8 cellular contexts compared by ENCODE assay signal in genomic region chr6:6007311-6008113, GRCh38. TPM values are rescaled to one million over a fixed set of nuclear protein-coding genes. Genes with fewer than 3 reads are reported as not detected.
DNase-seq lines count a peak whose midpoint lies in the region; ATAC-seq and TF ChIP-seq lines count a peak whose summit lies in the region.

No MANE protein-coding gene starts in this region.

- POLR2A ChIA-PET in activated CD4-positive, alpha-beta T cell treated with anti-CD3 and anti-CD28 coated beads for 36 hours (lab: Charles Lee): interaction anchor here (0.6 kb wide), 2 partner anchors 301 to 1250 kb away, joined by 4 to 5 read pairs; no protein-coding TSS in a partner anchor
- POLR2A ChIA-PET in T-cell (lab: Charles Lee): interaction anchor here in 1 of 2 donors (0.7 kb wide), 1 partner anchor 1189 kb away, joined by 4 read pairs; no protein-coding TSS in a partner anchor

- peak overlapping the region; percentile 73 for H3K4me3 Mint-ChIP-seq in activated CD4-positive, alpha-beta T cell treated with anti-CD3 and anti-CD28 coated beads for 36 hours
- peak overlapping the region; percentile 65 to 86 (median 71) for H3K4me3 Mint-ChIP-seq in T-cell

- peaks cover 63% of the 10 kb centered on the region for H3K27me3 Mint-ChIP-seq in activated CD4-positive, alpha-beta T cell treated with anti-CD3 and anti-CD28 coated beads for 36 hours
- peaks cover 58 to 74% of the 10 kb centered on the region in 2 donors for H3K27me3 Mint-ChIP-seq in T-cell

- peaks cover 20% of the 10 kb centered on the region for H3K4me1 ChIP-seq in Karpas-422 (ENCODE audit: low read length)
- peaks cover 6% of the 10 kb centered on the region for H3K4me1 ChIP-seq in ovary (ENCODE audit: insufficient read depth)

- H3K9me3 ChIP-seq in Karpas-422 (ENCODE audit: low read length) (no peaks in the 10 kb centered on the region), ovary (peaks cover 0 to 3% of the 10 kb centered on the region in 2 donors)

- peak; percentile 54 for ATAC-seq in activated CD4-positive, alpha-beta T cell treated with anti-CD3 and anti-CD28 coated beads for 36 hours
- ATAC-seq in T-cell (replicated peaks in 1 of 4): peak; percentile 25 to 58 (median 33)

- no peak for TF ChIP-seq POLR2A in ovary (IDR thresholded peaks at IDR 0.05)

- peaks cover 48% of the 10 kb centered on the region for H3K4me1 Mint-ChIP-seq in activated CD4-positive, alpha-beta T cell treated with anti-CD3 and anti-CD28 coated beads for 36 hours
- peaks cover 44 to 59% (median 54%) of the 10 kb centered on the region in 3 donors for H3K4me1 Mint-ChIP-seq in T-cell

- peak overlapping the region; percentile 46; the same call in 1 of the 2 replicates for H2AFZ ChIP-seq in Karpas-422 (ENCODE audit: low read length)

- H3K9ac ChIP-seq in Karpas-422 (ENCODE audit: low read length): peak overlapping the region; percentile 62

- H3K27ac ChIP-seq in Karpas-422 (ENCODE audit: low read length) (peak overlapping the region; percentile 64), ovary (no peak overlapping the region)

- TF ChIP-seq EP300 in ovary (IDR thresholded peaks at IDR 0.05): no peak

- H3K4me2 ChIP-seq in Karpas-422 (ENCODE audit: low read depth, low read length, poor library complexity, severe bottlenecking): peak overlapping the region; percentile 76

- WGBS in ovary, 3 donors: 2 to 3% (median 3%) methylated on average over 51 to 60 of the region's 60 CpGs

- no peaks in the 10 kb centered on the region for H4K20me1 ChIP-seq in Karpas-422 (ENCODE audit: insufficient read depth, low read depth, low read length)

- peak overlapping the region; percentile 86 for H3K27ac Mint-ChIP-seq in activated CD4-positive, alpha-beta T cell treated with anti-CD3 and anti-CD28 coated beads for 36 hours
- H3K27ac Mint-ChIP-seq in T-cell: no peak overlapping the region

- TF ChIP-seq CTCF in fibroblast of the aortic adventitia (IDR thresholded peaks at IDR 0.05; ENCODE audit: insufficient read depth, low read length) (no peak), ovary (IDR thresholded peaks at IDR 0.05) (no peak)

- no peaks in the 10 kb centered on the region for H3K27me3 ChIP-seq in Karpas-422 (ENCODE audit: low read length)
- H3K27me3 ChIP-seq in ovary: no peaks in the 10 kb centered on the region

- no peaks in the 10 kb centered on the region for H3K79me2 ChIP-seq in Karpas-422 (ENCODE audit: low read length)

- H3K9me3 Mint-ChIP-seq in activated CD4-positive, alpha-beta T cell treated with anti-CD3 and anti-CD28 coated beads for 36 hours (ENCODE audit: low read depth): peaks cover 1% of the 10 kb centered on the region
- H3K9me3 Mint-ChIP-seq in T-cell: peaks cover 0 to 13% (median 2%) of the 10 kb centered on the region in 3 donors

- no peaks in the 10 kb centered on the region for H3K9me2 ChIP-seq in Karpas-422 (replicated peaks; ENCODE audit: insufficient read depth, low read length)

- CTCF ChIA-PET in activated CD4-positive, alpha-beta T cell treated with anti-CD3 and anti-CD28 coated beads for 36 hours (lab: Charles Lee): interaction anchor here (0.9 to 2.0 kb wide), 3 partner anchors 10 to 13 kb away, joined by 3 to 10 read pairs (median 8); no protein-coding TSS in a partner anchor
- CTCF ChIA-PET in T-cell (lab: Charles Lee): interaction anchor here (0.7 to 1.7 kb wide), 3 partner anchors 38 to 536 kb away, joined by 3 to 12 read pairs (median 3); no protein-coding TSS in a partner anchor

- peak; percentile 79 for DNase-seq in activated CD4-positive, alpha-beta T cell treated with anti-CD3 and anti-CD28 coated beads for 36 hours
- DNase-seq in activated CD4-positive, alpha-beta T cell treated with anti-CD3 and anti-CD28 coated beads, Interleukin-2, amount 50 U/mL, for 4 hours: no peak
- DNase-seq in Karpas-422 (peak; percentile 76), T-cell (peak in 2 of 34 experiments; percentile 20 to 35), fibroblast of the aortic adventitia (ENCODE audit: low read depth) (no peak), ovary (no peak), GM19238 (ENCODE audit: insufficient read length, low spot score) (no peak), dedifferentiated amniotic fluid mesenchymal stem cell (ENCODE audit: extremely low spot score) (no peak)

- H3K36me3 Mint-ChIP-seq in activated CD4-positive, alpha-beta T cell treated with anti-CD3 and anti-CD28 coated beads for 36 hours (ENCODE audit: low read depth): peaks cover 8% of the 10 kb centered on the region
- H3K36me3 Mint-ChIP-seq in T-cell: peaks cover 11% of the 10 kb centered on the region

- peak overlapping the region; percentile 66 for H3K4me3 ChIP-seq in Karpas-422 (ENCODE audit: low read length)
- peak overlapping the region; percentile 13 for H3K4me3 ChIP-seq in fibroblast of the aortic adventitia (ENCODE audit: low read depth, low read length)
- peak overlapping the region; percentile 8 for H3K4me3 ChIP-seq in ovary

- no peaks in the 10 kb centered on the region for H3K36me3 ChIP-seq in Karpas-422 (ENCODE audit: insufficient read depth, low read length)
- H3K36me3 ChIP-seq in ovary: no peaks in the 10 kb centered on the region

- intact Hi-C loops in activated CD4-positive, alpha-beta T cell treated with anti-CD3 and anti-CD28 coated beads for 36 hours (cut with DNase I, micrococcal nuclease): loop anchor here in 1 of 2 experiments (1.0 to 5.0 kb wide), 12 partner anchors 11 to 1231 kb away; partner anchors contain the start of genes CDYL, FARS2, LYRM4 and RPP40
- intact Hi-C loops in ovary (cut with DNase I): no loop called here

RNA-seq across cellular contexts. Expression of gene NRN1, which starts 0.8 kb away (rescaled TPM):
- 1 to 10 TPM; 4.6 to 7.5 TPM for total RNA-seq in activated CD4-positive, alpha-beta T cell treated with anti-CD3 and anti-CD28 coated beads for 36 hours
- total RNA-seq in Karpas-422 (2014; rRNA removed; shearing (Covaris generic); ENCODE audit: low replicate concordance): 6.3 and 7.9 TPM in 2 replicates
- total RNA-seq in T-cell: under 1 TPM in 2 of 5 donors, not detected in 3; 0.13 to 0.33 TPM
- 0.65 TPM in 1 of 2 replicates, not detected in the other for total RNA-seq in fibroblast of the aortic adventitia (ENCODE audit: low replicate concordance)
- total RNA-seq in ovary: 1 to 10 TPM; 1.8 to 9.6 (median 4.0) TPM
- polyA plus RNA-seq in ovary: 10 to 100 TPM in 1 of 2 donors, 1 to 10 TPM in 1; 9.4 to 31.9 TPM

Comparison
In these comparisons a context has a peak if more than half of its experiments do, and no peak if none do; other contexts are left out.
1. DNase-seq: peak in activated CD4-positive, alpha-beta T cell treated with anti-CD3 and anti-CD28 coated beads for 36 hours (single experiment) and Karpas-422 (single experiment); none in activated CD4-positive, alpha-beta T cell treated with anti-CD3 and anti-CD28 coated beads, Interleukin-2, amount 50 U/mL, for 4 hours (0 of 2), fibroblast of the aortic adventitia (single experiment), ovary (0 of 5), GM19238 (single experiment) and dedifferentiated amniotic fluid mesenchymal stem cell (single experiment).
2. H3K4me3 ChIP-seq: peak in every context shown above with its lines; median percentile 66 in Karpas-422; 13 in fibroblast of the aortic adventitia; 8 in ovary.